18 cellular contexts compared by ENCODE assay signal in genomic region chr2:176483481-176483880, GRCh38.
"Had no signal": no experiment of that assay in that cellular context is flagged by ENCODE, and none has a peak within 500 bp of the region (broad histone marks: within the 10 kb centered on the region; RNA-seq: fewer than 3 reads in every experiment).

No MANE protein-coding gene starts in this region.

- DNase-seq: KBM-7, MG63, NCI-H1092, NCI-H1105 treated with DMSO at 0.1 percent for 48 hours, NCI-H1417 treated with DMSO at 0.1 percent for 48 hours, NCI-H146, NCI-H1694 treated with DMSO at 0.1 percent for 48 hours, NCI-H1930, NCI-H2081, NCI-H2107, NCI-H2227 treated with DMSO at 0.1 percent for 48 hours, NCI-H524, NCI-H526 treated with DMSO at 0.1 percent for 48 hours, NCI-H774, PC-3, SHP77 had no signal

- ATAC-seq: Panc1, PC-3 had no signal

- H3K36me3 ChIP-seq: MG63 had no signal

- H3K4me3 ChIP-seq: MG63 had no signal

- H3K9me3 ChIP-seq: MG63 had no signal

- H3K27ac ChIP-seq: RWPE1 had no signal
